ENCODE assay signal across 9 cellular contexts in the genomic region with DNA sequence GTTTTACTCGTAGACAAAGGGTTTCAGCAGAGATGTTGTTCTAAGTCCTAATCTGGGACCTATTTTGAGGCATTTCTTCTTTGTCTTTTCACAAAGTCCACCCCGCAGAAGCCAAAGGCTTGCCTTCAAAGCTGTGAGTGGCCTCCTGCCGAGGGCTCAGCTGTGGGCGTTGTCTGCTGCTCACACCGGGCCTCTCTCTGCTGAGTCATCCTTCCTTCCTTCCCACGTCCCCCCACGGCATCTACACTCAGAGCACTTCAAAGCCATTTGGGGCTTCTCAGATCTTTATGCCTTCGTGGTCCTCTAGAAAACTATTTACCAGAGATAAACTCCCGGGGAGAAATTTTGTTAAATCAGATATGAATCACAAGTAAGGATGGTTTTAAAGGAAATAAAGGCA.
A peak's percentile ranks its signal among the peaks of the same experiment; 100 is the strongest.
DNase-seq lines count a peak whose midpoint lies in the region; ATAC-seq and TF ChIP-seq lines count a peak whose summit lies in the region.
"Had no signal": no experiment of that assay in that cellular context is flagged by ENCODE, and none has a peak within 500 bp of the region (broad histone marks: within the 10 kb centered on the region; RNA-seq: fewer than 3 reads in every experiment).

No MANE protein-coding gene starts in this region.

- no peak for TF ChIP-seq CTCF in GM23338 (conservative IDR thresholded peaks at IDR 0.05; ENCODE audit: low read depth in 2 of 2)

- in situ Hi-C loops in Caki2 (cut with HindIII; ENCODE audit: low pct_unique_long_range_greater_than_20kb, low sequenced_read_pairs): no loop called here

- no peak overlapping the region for H3K4me3 Mint-ChIP-seq in GM23338
- peak overlapping the region; percentile 14 for H3K4me3 Mint-ChIP-seq in activated CD4-positive, alpha-beta memory T cell treated with anti-CD3 and anti-CD28 coated beads for 36 hours

- H3K27ac Mint-ChIP-seq in GM23338: no peak overlapping the region; the same call in 1 of the 2 replicates
- peak overlapping the region; percentile 14 for H3K27ac Mint-ChIP-seq in activated CD4-positive, alpha-beta memory T cell treated with anti-CD3 and anti-CD28 coated beads for 36 hours

- no peaks in the 10 kb centered on the region for H3K36me3 ChIP-seq in GM23338 (ENCODE audit: insufficient read depth)

- H3K36me3 Mint-ChIP-seq in GM23338 (ENCODE audit: low read depth): no peaks in the 10 kb centered on the region; the same call in 2 of the 3 replicates
- no peaks in the 10 kb centered on the region for H3K36me3 Mint-ChIP-seq in activated CD4-positive, alpha-beta memory T cell treated with anti-CD3 and anti-CD28 coated beads for 36 hours

- H2AFZ ChIP-seq in GM23338: peak overlapping the region; percentile 4; the same call in 1 of the 2 replicates

- H3K4me1 Mint-ChIP-seq in GM23338: peaks cover 35% of the 10 kb centered on the region
- H3K4me1 Mint-ChIP-seq in activated CD4-positive, alpha-beta memory T cell treated with anti-CD3 and anti-CD28 coated beads for 36 hours (ENCODE audit: low read depth): peaks cover 35% of the 10 kb centered on the region

- 0 out of 2 replicates have a peak, but pooled peaks cover 8% of the 10 kb centered on the region for H3K9me2 ChIP-seq in GM23338 (ENCODE audit: insufficient read depth)

- no peaks in the 10 kb centered on the region for H3K27me3 ChIP-seq in GM23338 (ENCODE audit: insufficient read depth)

- POLR2A ChIA-PET in activated CD4-positive, alpha-beta memory T cell treated with anti-CD3 and anti-CD28 coated beads for 36 hours (lab: Charles Lee): interaction anchor here (0.6 kb wide), 1 partner anchor 1654 kb away, joined by 4 read pairs; no protein-coding TSS in a partner anchor

- H3K27ac ChIP-seq in GM23338 (ENCODE audit: low read depth): no peak overlapping the region
- H3K27ac ChIP-seq: KMS-11 had no signal

- peaks cover 20% of the 10 kb centered on the region for H3K4me1 ChIP-seq in GM23338 (ENCODE audit: insufficient read depth)

- H3K4me2 ChIP-seq in GM23338: peak overlapping the region; percentile 7; the same call in 1 of the 2 replicates
- H3K4me2 ChIP-seq: KMS-11 had no signal

- no peak overlapping the region for H3K4me3 ChIP-seq in GM23338

- no peaks in the 10 kb centered on the region; the same call in 2 of the 3 replicates for H3K9me3 Mint-ChIP-seq in GM23338
- H3K9me3 Mint-ChIP-seq in activated CD4-positive, alpha-beta memory T cell treated with anti-CD3 and anti-CD28 coated beads for 36 hours: no peaks in the 10 kb centered on the region

- DNase-seq in Caki2 (ENCODE audit: low read depth) (peak; percentile 64), GM23338 (ENCODE audit: low spot score) (peak; percentile 58), NCI-H226 (peak; percentile 43), NCI-H1436 treated with DMSO at 0.1 percent for 48 hours (lab: John Stamatoyannopoulos, UW) (no peak)
- peak; percentile 84 for DNase-seq in activated CD4-positive, alpha-beta memory T cell treated with anti-CD3 and anti-CD28 coated beads for 36 hours
- DNase-seq in stimulated activated CD4-positive, alpha-beta T cell treated with anti-CD3 and anti-CD28 coated beads, Interleukin-1b, Interleukin-23, amount 100 ng/mL, for 24 hours (ENCODE audit: low read depth in 4 of 4, low spot score in 1 of 4): peak; percentile 8 to 57 (median 29)

- no peaks in the 10 kb centered on the region for H3K79me2 ChIP-seq in GM23338 (replicated peaks; ENCODE audit: insufficient read depth)

- H3F3A ChIP-seq in GM23338 (replicated peaks; ENCODE audit: low read depth): no peaks in the 10 kb centered on the region

- no peaks in the 10 kb centered on the region for H4K20me1 ChIP-seq in GM23338 (replicated peaks; ENCODE audit: insufficient read depth)

- intact Hi-C loops in activated CD4-positive, alpha-beta memory T cell treated with anti-CD3 and anti-CD28 coated beads for 36 hours (cut with micrococcal nuclease): loop anchor here (1.0 to 10.0 kb wide), 4 partner anchors 47 to 1495 kb away; a partner anchor contains a TSS

- H3K27me3 Mint-ChIP-seq in GM23338 (ENCODE audit: insufficient read depth, low read depth, poor library complexity): peaks cover 5% of the 10 kb centered on the region
- no peaks in the 10 kb centered on the region for H3K27me3 Mint-ChIP-seq in activated CD4-positive, alpha-beta memory T cell treated with anti-CD3 and anti-CD28 coated beads for 36 hours

- ATAC-seq in GM23338 (peak; percentile 61), esophagus mucosa (peak; percentile 34), GM18873 (IDR thresholded peaks at IDR 0.05; ENCODE audit: low FRiP score, unreplicated experiment) (no peak)

- CTCF ChIA-PET in activated CD4-positive, alpha-beta memory T cell treated with anti-CD3 and anti-CD28 coated beads for 36 hours (lab: Charles Lee): interaction anchor here (1.6 to 3.2 kb wide), 2 partner anchors 1250 to 1823 kb away, joined by 3 to 15 read pairs; no protein-coding TSS in a partner anchor

TF ChIP-seq in GM23338, 12 proteins besides CTCF, POLR2A, EP300 and RAD21 (continues in another document):
- TF ChIP-seq CREB1 (CRISPR knock-in tag; IDR thresholded peaks at IDR 0.05; ENCODE audit: low read depth) (no peak), ZNF331 (CRISPR knock-in tag; IDR thresholded peaks at IDR 0.05; ENCODE audit: low read depth) (no peak), ZNF114 (CRISPR knock-in tag; IDR thresholded peaks at IDR 0.05) (no peak), STAT1 (IDR thresholded peaks at IDR 0.05; ENCODE audit: unreplicated experiment) (no peak), POLR2AphosphoS5 (IDR thresholded peaks at IDR 0.05; ENCODE audit: low read depth) (no peak), NANOG (IDR thresholded peaks at IDR 0.05; ENCODE audit: borderline replicate concordance) (no peak), EZH2 (IDR thresholded peaks at IDR 0.05; ENCODE audit: low read depth, unreplicated experiment) (no peak), EZH2phosphoT487 (IDR thresholded peaks at IDR 0.05; ENCODE audit: unreplicated experiment) (no peak), JUNB (IDR thresholded peaks at IDR 0.05; ENCODE audit: unreplicated experiment) (no peak)
- TF ChIP-seq, protein P1, sequence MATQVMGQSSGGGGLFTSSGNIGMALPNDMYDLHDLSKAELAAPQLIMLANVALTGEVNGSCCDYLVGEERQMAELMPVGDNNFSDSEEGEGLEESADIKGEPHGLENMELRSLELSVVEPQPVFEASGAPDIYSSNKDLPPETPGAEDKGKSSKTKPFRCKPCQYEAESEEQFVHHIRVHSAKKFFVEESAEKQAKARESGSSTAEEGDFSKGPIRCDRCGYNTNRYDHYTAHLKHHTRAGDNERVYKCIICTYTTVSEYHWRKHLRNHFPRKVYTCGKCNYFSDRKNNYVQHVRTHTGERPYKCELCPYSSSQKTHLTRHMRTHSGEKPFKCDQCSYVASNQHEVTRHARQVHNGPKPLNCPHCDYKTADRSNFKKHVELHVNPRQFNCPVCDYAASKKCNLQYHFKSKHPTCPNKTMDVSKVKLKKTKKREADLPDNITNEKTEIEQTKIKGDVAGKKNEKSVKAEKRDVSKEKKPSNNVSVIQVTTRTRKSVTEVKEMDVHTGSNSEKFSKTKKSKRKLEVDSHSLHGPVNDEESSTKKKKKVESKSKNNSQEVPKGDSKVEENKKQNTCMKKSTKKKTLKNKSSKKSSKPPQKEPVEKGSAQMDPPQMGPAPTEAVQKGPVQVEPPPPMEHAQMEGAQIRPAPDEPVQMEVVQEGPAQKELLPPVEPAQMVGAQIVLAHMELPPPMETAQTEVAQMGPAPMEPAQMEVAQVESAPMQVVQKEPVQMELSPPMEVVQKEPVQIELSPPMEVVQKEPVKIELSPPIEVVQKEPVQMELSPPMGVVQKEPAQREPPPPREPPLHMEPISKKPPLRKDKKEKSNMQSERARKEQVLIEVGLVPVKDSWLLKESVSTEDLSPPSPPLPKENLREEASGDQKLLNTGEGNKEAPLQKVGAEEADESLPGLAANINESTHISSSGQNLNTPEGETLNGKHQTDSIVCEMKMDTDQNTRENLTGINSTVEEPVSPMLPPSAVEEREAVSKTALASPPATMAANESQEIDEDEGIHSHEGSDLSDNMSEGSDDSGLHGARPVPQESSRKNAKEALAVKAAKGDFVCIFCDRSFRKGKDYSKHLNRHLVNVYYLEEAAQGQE (IDR thresholded peaks at IDR 0.05; ENCODE audit: unreplicated experiment): no peak
- TF ChIP-seq, protein P2, sequence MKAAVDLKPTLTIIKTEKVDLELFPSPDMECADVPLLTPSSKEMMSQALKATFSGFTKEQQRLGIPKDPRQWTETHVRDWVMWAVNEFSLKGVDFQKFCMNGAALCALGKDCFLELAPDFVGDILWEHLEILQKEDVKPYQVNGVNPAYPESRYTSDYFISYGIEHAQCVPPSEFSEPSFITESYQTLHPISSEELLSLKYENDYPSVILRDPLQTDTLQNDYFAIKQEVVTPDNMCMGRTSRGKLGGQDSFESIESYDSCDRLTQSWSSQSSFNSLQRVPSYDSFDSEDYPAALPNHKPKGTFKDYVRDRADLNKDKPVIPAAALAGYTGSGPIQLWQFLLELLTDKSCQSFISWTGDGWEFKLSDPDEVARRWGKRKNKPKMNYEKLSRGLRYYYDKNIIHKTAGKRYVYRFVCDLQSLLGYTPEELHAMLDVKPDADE (IDR thresholded peaks at IDR 0.05): no peak
